In genomic region chr3:15405448-15406050, GRCh38 we compare ENCODE assay signal across 9 cellular contexts. TPM values are rescaled to one million over a fixed set of nuclear protein-coding genes. Genes with fewer than 3 reads are reported as not detected.
DNase-seq lines count a peak whose midpoint lies in the region; ATAC-seq and TF ChIP-seq lines count a peak whose summit lies in the region.
"Had no signal": no experiment of that assay in that cellular context is flagged by ENCODE, and none has a peak within 500 bp of the region (broad histone marks: within the 10 kb centered on the region; RNA-seq: fewer than 3 reads in every experiment).

No MANE protein-coding gene starts in this region.

- peaks cover 12% of the 10 kb centered on the region for H3K4me1 Mint-ChIP-seq in activated CD8-positive, alpha-beta memory T cell treated with anti-CD3 and anti-CD28 coated beads, Interleukin-2, amount 10 ng/mL, durations not matched to agents 7 days and 5 days

- no peak overlapping the region for H3K4me3 ChIP-seq in NT2/D1 (ENCODE audit: insufficient read length, low read depth)
- no peak overlapping the region for H3K4me3 ChIP-seq in choroid plexus epithelial cell (ENCODE audit: low read depth, low read length)
- no peak overlapping the region for H3K4me3 ChIP-seq in left lung
- no peak overlapping the region for H3K4me3 ChIP-seq in upper lobe of right lung

- no peak overlapping the region for H3K27ac Mint-ChIP-seq in activated CD8-positive, alpha-beta memory T cell treated with anti-CD3 and anti-CD28 coated beads, Interleukin-2, amount 10 ng/mL, durations not matched to agents 7 days and 5 days
- H3K27ac Mint-ChIP-seq: activated naive CD8-positive, alpha-beta T cell had no signal

- H3K27me3 Mint-ChIP-seq in activated CD8-positive, alpha-beta memory T cell treated with anti-CD3 and anti-CD28 coated beads, Interleukin-2, amount 10 ng/mL, durations not matched to agents 7 days and 5 days, result no peaks in the 10 kb centered on the region
- H3K27me3 Mint-ChIP-seq: activated naive CD8-positive, alpha-beta T cell had no signal

- no peaks in the 10 kb centered on the region for H3K9me3 Mint-ChIP-seq in activated CD8-positive, alpha-beta memory T cell treated with anti-CD3 and anti-CD28 coated beads, Interleukin-2, amount 10 ng/mL, durations not matched to agents 7 days and 5 days (ENCODE audit: low read depth)

- intact Hi-C loops in left lung (cut with DNase I), result no loop called here
- intact Hi-C loops in upper lobe of right lung (cut with DNase I), result no loop called here

- H3K4me3 Mint-ChIP-seq in activated CD8-positive, alpha-beta memory T cell treated with anti-CD3 and anti-CD28 coated beads, Interleukin-2, amount 10 ng/mL, durations not matched to agents 7 days and 5 days, result no peak overlapping the region
- H3K4me3 Mint-ChIP-seq: activated naive CD8-positive, alpha-beta T cell had no signal

- H3K9me3 ChIP-seq in NT2/D1 (ENCODE audit: insufficient read depth, low read length) (no peaks in the 10 kb centered on the region), left lung (no peaks in the 10 kb centered on the region), upper lobe of right lung (no peaks in the 10 kb centered on the region)

- peak; percentile 71 for TF ChIP-seq CTCF in choroid plexus epithelial cell (conservative IDR thresholded peaks at IDR 0.05; ENCODE audit: low read depth, low read length)
- TF ChIP-seq CTCF in left lung (IDR thresholded peaks at IDR 0.05), result peak; percentile 55 to 71
- peak; percentile 69 for TF ChIP-seq CTCF in upper lobe of right lung (IDR thresholded peaks at IDR 0.05)

- no peak for DNase-seq in activated CD8-positive, alpha-beta memory T cell treated with anti-CD3 and anti-CD28 coated beads, Interleukin-2, amount 10 ng/mL, durations not matched to agents 7 days and 5 days
- DNase-seq in activated CD8-positive, alpha-beta memory T cell treated with anti-CD3 and anti-CD28 coated beads for 24 hours, result no peak
- DNase-seq in NT2/D1 (ENCODE audit: low read depth, low spot score) (peak; percentile 54), choroid plexus epithelial cell (ENCODE audit: low read depth) (peak; percentile 87), left lung (no peak), upper lobe of right lung (no peak)

- peak; percentile 64 for ATAC-seq in activated CD8-positive, alpha-beta memory T cell treated with anti-CD3 and anti-CD28 coated beads, Interleukin-2, amount 10 ng/mL, durations not matched to agents 7 days and 5 days
- ATAC-seq in HG03159 (IDR thresholded peaks at IDR 0.05; ENCODE audit: unreplicated experiment) (peak; percentile 60), left lung (peak; percentile 85), upper lobe of right lung (peak; percentile 79), GM19397 (IDR thresholded peaks at IDR 0.05; ENCODE audit: unreplicated experiment) (no peak)

- peaks cover 3% of the 10 kb centered on the region for H3K36me3 Mint-ChIP-seq in activated CD8-positive, alpha-beta memory T cell treated with anti-CD3 and anti-CD28 coated beads, Interleukin-2, amount 10 ng/mL, durations not matched to agents 7 days and 5 days
- H3K36me3 Mint-ChIP-seq: activated naive CD8-positive, alpha-beta T cell had no signal

- no peak overlapping the region for H3K9ac ChIP-seq in NT2/D1 (ENCODE audit: insufficient read length, low read depth)

- peaks cover 23% of the 10 kb centered on the region for H3K36me3 ChIP-seq in NT2/D1 (ENCODE audit: insufficient read depth, insufficient read length, low read length)
- H3K36me3 ChIP-seq in left lung, result peaks cover 0 to 6% of the 10 kb centered on the region in 2 donors
- peaks cover 6% of the 10 kb centered on the region for H3K36me3 ChIP-seq in upper lobe of right lung

- H3K27me3 ChIP-seq in NT2/D1 (ENCODE audit: insufficient read depth, insufficient read length), result no peaks in the 10 kb centered on the region
- no peaks in the 10 kb centered on the region for H3K27me3 ChIP-seq in left lung
- H3K27me3 ChIP-seq in upper lobe of right lung, result no peaks in the 10 kb centered on the region

- no peak overlapping the region for H3K27ac ChIP-seq in left lung
- H3K27ac ChIP-seq in upper lobe of right lung, result no peak overlapping the region

- H3K4me1 ChIP-seq in NT2/D1 (ENCODE audit: insufficient read depth, insufficient read length) (no peaks in the 10 kb centered on the region), left lung (peaks cover 0 to 24% of the 10 kb centered on the region in 2 donors), upper lobe of right lung (peaks cover 6% of the 10 kb centered on the region)

- CTCF ChIA-PET in activated CD8-positive, alpha-beta memory T cell treated with anti-CD3 and anti-CD28 coated beads, Interleukin-2, amount 10 ng/mL, durations not matched to agents 7 days and 5 days (lab: Charles Lee), result interaction anchor here (0.6 to 7.5 kb wide), 38 partner anchors 10 to 297 kb away, joined by 3 to 96 read pairs (median 4); partner anchors contain the start of genes BTD, CAPN7, EAF1 and HACL1

RNA-seq across cellular contexts. Expression of gene METTL6, which starts 21.8 kb away (rescaled TPM):
- total RNA-seq in activated CD8-positive, alpha-beta memory T cell treated with anti-CD3 and anti-CD28 coated beads, Interleukin-2, amount 10 ng/mL, durations not matched to agents 7 days and 5 days, result 10 to 100 TPM; 17.2 to 18.3 TPM
- 10 to 100 TPM; 14.7 to 16.1 TPM for total RNA-seq in left lung
- total RNA-seq in upper lobe of right lung, result 14.4 TPM

RNA-seq across cellular contexts. Expression of gene EAF1, which starts 21.8 kb away (rescaled TPM):
- total RNA-seq in activated CD8-positive, alpha-beta memory T cell treated with anti-CD3 and anti-CD28 coated beads, Interleukin-2, amount 10 ng/mL, durations not matched to agents 7 days and 5 days, result 10 to 100 TPM; 27.3 to 29.5 TPM
- total RNA-seq in left lung, result 10 to 100 TPM; 21.3 to 23.0 TPM
- total RNA-seq in upper lobe of right lung, result 24.6 TPM

Comparison
In these comparisons a context has a peak if more than half of its experiments do, and no peak if none do; other contexts are left out.
1. DNase-seq: peak in NT2/D1 (single experiment) and choroid plexus epithelial cell (single experiment); none in activated CD8-positive, alpha-beta memory T cell treated with anti-CD3 and anti-CD28 coated beads, Interleukin-2, amount 10 ng/mL, durations not matched to agents 7 days and 5 days (single experiment), activated CD8-positive, alpha-beta memory T cell treated with anti-CD3 and anti-CD28 coated beads for 24 hours (single experiment), left lung (0 of 2) and upper lobe of right lung (single experiment).
2. Peak in every context shown above with its lines, with median percentiles within 50 percentile points of each other: CTCF ChIP-seq.